In genomic region chr16:79599837-79600635, GRCh38 we compare ENCODE assay signal across 1 cellular context.
TF ChIP-seq lines count a peak whose summit lies in the region.

No MANE protein-coding gene starts in this region.

TF ChIP-seq in K562, 482 proteins besides CTCF, POLR2A, EP300 and RAD21 (continued from another document):
- TF ChIP-seq UBTF (IDR thresholded peaks at IDR 0.05; ENCODE audit: borderline replicate concordance in 1 of 2, low read depth in 2 of 2, low read length in 2 of 2) (peak; percentile 44 to 80; a peak in 1 of 4 replicates), RBFOX2 (IDR thresholded peaks at IDR 0.05; ENCODE audit: low read depth, low read length) (no peak)
TF ChIP-seq in K562: peak in this region for 2.
